ENCODE assay signal across 4 cellular contexts in the genomic region with DNA sequence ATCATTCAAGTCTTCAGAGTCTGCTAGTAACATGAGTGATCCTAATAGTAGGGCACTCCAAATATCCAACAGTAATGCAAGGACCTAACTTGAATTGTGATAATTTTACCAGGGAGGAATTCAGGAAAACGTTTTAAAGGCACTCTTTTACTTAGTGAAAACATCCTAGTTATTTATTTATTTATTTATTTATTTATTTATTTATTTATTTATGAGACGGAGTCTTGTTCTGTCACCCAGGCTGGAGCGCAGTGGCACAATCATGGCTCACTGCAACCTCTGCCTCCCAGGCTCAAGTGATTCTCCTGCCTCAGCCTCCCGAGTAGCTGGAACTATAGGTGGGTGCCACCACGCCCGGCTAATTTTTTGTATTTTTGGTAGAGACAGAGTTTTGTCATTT. TPM values are rescaled to one million over a fixed set of nuclear protein-coding genes. Genes with fewer than 3 reads are reported as not detected.
"Had no signal": no experiment of that assay in that cellular context is flagged by ENCODE, and none has a peak within 500 bp of the region (broad histone marks: within the 10 kb centered on the region; RNA-seq: fewer than 3 reads in every experiment).

No MANE protein-coding gene starts in this region.

RNA-seq across cellular contexts. Expression of a gene that starts 53.1 kb away (rescaled TPM):
- polyA plus RNA-seq: HepG2, IgD-negative memory B cell, IMR-90, K562 had no signal
